Comparison of ENCODE assay signal across 1 cellular context in the genomic region with DNA sequence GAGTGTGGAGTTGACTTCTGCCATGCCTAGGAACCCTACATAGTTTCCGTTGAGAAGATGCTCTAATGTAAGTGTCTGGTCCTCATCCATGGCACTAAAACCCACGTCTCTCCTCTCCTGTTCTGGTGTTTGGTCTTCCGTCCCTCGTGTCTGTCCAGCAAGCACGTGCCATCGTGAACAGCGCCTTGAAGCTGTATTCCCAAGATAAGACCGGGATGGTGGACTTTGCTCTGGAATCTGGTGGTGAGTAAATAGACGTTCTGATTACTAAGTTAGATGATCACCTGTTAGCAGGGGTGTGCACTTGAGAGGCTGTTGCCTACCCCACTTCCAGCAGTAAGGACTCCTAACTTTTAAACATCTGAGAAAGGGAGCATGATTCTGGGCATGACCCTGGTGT.
TF ChIP-seq lines count a peak whose summit lies in the region.

No MANE protein-coding gene starts in this region.

TF ChIP-seq in HepG2, 621 proteins besides CTCF, POLR2A, EP300 and RAD21 (continues in another document):
- TF ChIP-seq, protein P1, sequence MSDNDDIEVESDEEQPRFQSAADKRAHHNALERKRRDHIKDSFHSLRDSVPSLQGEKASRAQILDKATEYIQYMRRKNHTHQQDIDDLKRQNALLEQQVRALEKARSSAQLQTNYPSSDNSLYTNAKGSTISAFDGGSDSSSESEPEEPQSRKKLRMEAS (IDR thresholded peaks at IDR 0.05), result peak; percentile 88
- TF ChIP-seq SRY (CRISPR knock-in tag; IDR thresholded peaks at IDR 0.05), result no peak
- TF ChIP-seq ZNF652 (CRISPR knock-in tag; IDR thresholded peaks at IDR 0.05; ENCODE audit: borderline replicate concordance, low read depth), result no peak
- TF ChIP-seq KAT7 (CRISPR knock-in tag; IDR thresholded peaks at IDR 0.05; ENCODE audit: borderline replicate concordance), result no peak
- no peak for TF ChIP-seq ADNP (CRISPR knock-in tag; IDR thresholded peaks at IDR 0.05)
- no peak for TF ChIP-seq KDM1A (CRISPR knock-in tag; IDR thresholded peaks at IDR 0.05)
- TF ChIP-seq, protein P2, sequence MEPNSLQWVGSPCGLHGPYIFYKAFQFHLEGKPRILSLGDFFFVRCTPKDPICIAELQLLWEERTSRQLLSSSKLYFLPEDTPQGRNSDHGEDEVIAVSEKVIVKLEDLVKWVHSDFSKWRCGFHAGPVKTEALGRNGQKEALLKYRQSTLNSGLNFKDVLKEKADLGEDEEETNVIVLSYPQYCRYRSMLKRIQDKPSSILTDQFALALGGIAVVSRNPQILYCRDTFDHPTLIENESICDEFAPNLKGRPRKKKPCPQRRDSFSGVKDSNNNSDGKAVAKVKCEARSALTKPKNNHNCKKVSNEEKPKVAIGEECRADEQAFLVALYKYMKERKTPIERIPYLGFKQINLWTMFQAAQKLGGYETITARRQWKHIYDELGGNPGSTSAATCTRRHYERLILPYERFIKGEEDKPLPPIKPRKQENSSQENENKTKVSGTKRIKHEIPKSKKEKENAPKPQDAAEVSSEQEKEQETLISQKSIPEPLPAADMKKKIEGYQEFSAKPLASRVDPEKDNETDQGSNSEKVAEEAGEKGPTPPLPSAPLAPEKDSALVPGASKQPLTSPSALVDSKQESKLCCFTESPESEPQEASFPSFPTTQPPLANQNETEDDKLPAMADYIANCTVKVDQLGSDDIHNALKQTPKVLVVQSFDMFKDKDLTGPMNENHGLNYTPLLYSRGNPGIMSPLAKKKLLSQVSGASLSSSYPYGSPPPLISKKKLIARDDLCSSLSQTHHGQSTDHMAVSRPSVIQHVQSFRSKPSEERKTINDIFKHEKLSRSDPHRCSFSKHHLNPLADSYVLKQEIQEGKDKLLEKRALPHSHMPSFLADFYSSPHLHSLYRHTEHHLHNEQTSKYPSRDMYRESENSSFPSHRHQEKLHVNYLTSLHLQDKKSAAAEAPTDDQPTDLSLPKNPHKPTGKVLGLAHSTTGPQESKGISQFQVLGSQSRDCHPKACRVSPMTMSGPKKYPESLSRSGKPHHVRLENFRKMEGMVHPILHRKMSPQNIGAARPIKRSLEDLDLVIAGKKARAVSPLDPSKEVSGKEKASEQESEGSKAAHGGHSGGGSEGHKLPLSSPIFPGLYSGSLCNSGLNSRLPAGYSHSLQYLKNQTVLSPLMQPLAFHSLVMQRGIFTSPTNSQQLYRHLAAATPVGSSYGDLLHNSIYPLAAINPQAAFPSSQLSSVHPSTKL (CRISPR knock-in tag; IDR thresholded peaks at IDR 0.05), result peak; percentile 47; the same call in 1 of the 2 replicates
- TF ChIP-seq, protein P3, sequence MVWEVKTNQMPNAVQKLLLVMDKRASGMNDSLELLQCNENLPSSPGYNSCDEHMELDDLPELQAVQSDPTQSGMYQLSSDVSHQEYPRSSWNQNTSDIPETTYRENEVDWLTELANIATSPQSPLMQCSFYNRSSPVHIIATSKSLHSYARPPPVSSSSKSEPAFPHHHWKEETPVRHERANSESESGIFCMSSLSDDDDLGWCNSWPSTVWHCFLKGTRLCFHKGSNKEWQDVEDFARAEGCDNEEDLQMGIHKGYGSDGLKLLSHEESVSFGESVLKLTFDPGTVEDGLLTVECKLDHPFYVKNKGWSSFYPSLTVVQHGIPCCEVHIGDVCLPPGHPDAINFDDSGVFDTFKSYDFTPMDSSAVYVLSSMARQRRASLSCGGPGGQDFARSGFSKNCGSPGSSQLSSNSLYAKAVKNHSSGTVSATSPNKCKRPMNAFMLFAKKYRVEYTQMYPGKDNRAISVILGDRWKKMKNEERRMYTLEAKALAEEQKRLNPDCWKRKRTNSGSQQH (CRISPR knock-in tag; IDR thresholded peaks at IDR 0.05; ENCODE audit: low read depth), result no peak
- no peak for TF ChIP-seq DNMT3B (CRISPR knock-in tag; conservative IDR thresholded peaks at IDR 0.05)
- TF ChIP-seq PHB2 (IDR thresholded peaks at IDR 0.05; ENCODE audit: partially characterized antibody), result no peak
- TF ChIP-seq RBFOX2 (IDR thresholded peaks at IDR 0.05; ENCODE audit: low read depth, low read length), result no peak
- TF ChIP-seq ZNF331 (CRISPR knock-in tag; IDR thresholded peaks at IDR 0.05), result 0 out of 2 replicates have a peak, but pooled peaks have one; percentile 44
- TF ChIP-seq ZNF446 (CRISPR knock-in tag; IDR thresholded peaks at IDR 0.05), result no peak
- no peak for TF ChIP-seq ZNF780A (CRISPR knock-in tag; IDR thresholded peaks at IDR 0.05)
- no peak for TF ChIP-seq HOXD1 (CRISPR knock-in tag; IDR thresholded peaks at IDR 0.05)
- TF ChIP-seq SCMH1 (CRISPR knock-in tag; IDR thresholded peaks at IDR 0.05; ENCODE audit: borderline replicate concordance), result no peak
- TF ChIP-seq ZMYM4 (CRISPR knock-in tag; IDR thresholded peaks at IDR 0.05), result peak; percentile 17; the same call in 1 of the 2 replicates
- TF ChIP-seq ZNF260 (CRISPR knock-in tag; IDR thresholded peaks at IDR 0.05; ENCODE audit: borderline replicate concordance, low read depth), result no peak
- TF ChIP-seq ZNF225 (CRISPR knock-in tag; IDR thresholded peaks at IDR 0.05), result no peak
- TF ChIP-seq, protein P4, sequence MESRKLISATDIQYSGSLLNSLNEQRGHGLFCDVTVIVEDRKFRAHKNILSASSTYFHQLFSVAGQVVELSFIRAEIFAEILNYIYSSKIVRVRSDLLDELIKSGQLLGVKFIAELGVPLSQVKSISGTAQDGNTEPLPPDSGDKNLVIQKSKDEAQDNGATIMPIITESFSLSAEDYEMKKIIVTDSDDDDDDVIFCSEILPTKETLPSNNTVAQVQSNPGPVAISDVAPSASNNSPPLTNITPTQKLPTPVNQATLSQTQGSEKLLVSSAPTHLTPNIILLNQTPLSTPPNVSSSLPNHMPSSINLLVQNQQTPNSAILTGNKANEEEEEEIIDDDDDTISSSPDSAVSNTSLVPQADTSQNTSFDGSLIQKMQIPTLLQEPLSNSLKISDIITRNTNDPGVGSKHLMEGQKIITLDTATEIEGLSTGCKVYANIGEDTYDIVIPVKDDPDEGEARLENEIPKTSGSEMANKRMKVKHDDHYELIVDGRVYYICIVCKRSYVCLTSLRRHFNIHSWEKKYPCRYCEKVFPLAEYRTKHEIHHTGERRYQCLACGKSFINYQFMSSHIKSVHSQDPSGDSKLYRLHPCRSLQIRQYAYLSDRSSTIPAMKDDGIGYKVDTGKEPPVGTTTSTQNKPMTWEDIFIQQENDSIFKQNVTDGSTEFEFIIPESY (CRISPR knock-in tag; IDR thresholded peaks at IDR 0.05), result peak; percentile 96
- TF ChIP-seq NAIF1 (CRISPR knock-in tag; IDR thresholded peaks at IDR 0.05; ENCODE audit: borderline replicate concordance), result no peak
- TF ChIP-seq, protein P5, sequence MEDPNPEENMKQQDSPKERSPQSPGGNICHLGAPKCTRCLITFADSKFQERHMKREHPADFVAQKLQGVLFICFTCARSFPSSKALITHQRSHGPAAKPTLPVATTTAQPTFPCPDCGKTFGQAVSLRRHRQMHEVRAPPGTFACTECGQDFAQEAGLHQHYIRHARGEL (CRISPR knock-in tag; IDR thresholded peaks at IDR 0.05), result no peak
- peak; percentile 38; the same call in 1 of the 2 replicates for TF ChIP-seq HMG20A (CRISPR knock-in tag; IDR thresholded peaks at IDR 0.05; ENCODE audit: borderline replicate concordance)
- no peak for TF ChIP-seq SOX6 (IDR thresholded peaks at IDR 0.05)
- 0 out of 2 replicates have a peak, but pooled peaks have one; percentile 12 for TF ChIP-seq SOX6 (CRISPR knock-in tag; IDR thresholded peaks at IDR 0.05)
- TF ChIP-seq ZNF598 (CRISPR knock-in tag; IDR thresholded peaks at IDR 0.05; ENCODE audit: borderline replicate concordance), result no peak
- no peak for TF ChIP-seq ZFP36 (IDR thresholded peaks at IDR 0.05; ENCODE audit: borderline replicate concordance, low read depth, low read length, partially characterized antibody)
- TF ChIP-seq TAF15 (IDR thresholded peaks at IDR 0.05; ENCODE audit: low read depth, low read length, poor library complexity, severe bottlenecking), result no peak
- TF ChIP-seq ZKSCAN8 (CRISPR knock-in tag; IDR thresholded peaks at IDR 0.05; ENCODE audit: borderline replicate concordance), result no peak
- TF ChIP-seq ZNF24 (IDR thresholded peaks at IDR 0.05), result no peak
- TF ChIP-seq, protein P6, sequence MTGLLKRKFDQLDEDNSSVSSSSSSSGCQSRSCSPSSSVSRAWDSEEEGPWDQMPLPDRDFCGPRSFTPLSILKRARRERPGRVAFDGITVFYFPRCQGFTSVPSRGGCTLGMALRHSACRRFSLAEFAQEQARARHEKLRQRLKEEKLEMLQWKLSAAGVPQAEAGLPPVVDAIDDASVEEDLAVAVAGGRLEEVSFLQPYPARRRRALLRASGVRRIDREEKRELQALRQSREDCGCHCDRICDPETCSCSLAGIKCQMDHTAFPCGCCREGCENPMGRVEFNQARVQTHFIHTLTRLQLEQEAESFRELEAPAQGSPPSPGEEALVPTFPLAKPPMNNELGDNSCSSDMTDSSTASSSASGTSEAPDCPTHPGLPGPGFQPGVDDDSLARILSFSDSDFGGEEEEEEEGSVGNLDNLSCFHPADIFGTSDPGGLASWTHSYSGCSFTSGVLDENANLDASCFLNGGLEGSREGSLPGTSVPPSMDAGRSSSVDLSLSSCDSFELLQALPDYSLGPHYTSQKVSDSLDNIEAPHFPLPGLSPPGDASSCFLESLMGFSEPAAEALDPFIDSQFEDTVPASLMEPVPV (CRISPR knock-in tag; IDR thresholded peaks at IDR 0.05), result no peak
- no peak for TF ChIP-seq ZNF619 (CRISPR knock-in tag; IDR thresholded peaks at IDR 0.05)
- TF ChIP-seq ERF (CRISPR knock-in tag; IDR thresholded peaks at IDR 0.05), result no peak
- TF ChIP-seq SP5 (CRISPR knock-in tag; IDR thresholded peaks at IDR 0.05; ENCODE audit: borderline replicate concordance, low read depth), result no peak
- TF ChIP-seq TBX3 (IDR thresholded peaks at IDR 0.05; ENCODE audit: borderline replicate concordance), result no peak
- TF ChIP-seq BRD4 (CRISPR knock-in tag; IDR thresholded peaks at IDR 0.05), result no peak
- TF ChIP-seq JARID2 (CRISPR knock-in tag; IDR thresholded peaks at IDR 0.05; ENCODE audit: insufficient replicate concordance), result no peak
- TF ChIP-seq MLLT10 (CRISPR knock-in tag; IDR thresholded peaks at IDR 0.05), result no peak
- no peak for TF ChIP-seq FOXC1 (CRISPR knock-in tag; IDR thresholded peaks at IDR 0.05; ENCODE audit: borderline replicate concordance)
- TF ChIP-seq GFI1 (CRISPR knock-in tag; IDR thresholded peaks at IDR 0.05; ENCODE audit: borderline replicate concordance), result peak; percentile 87
- no peak; the same call in 1 of the 2 replicates for TF ChIP-seq MYC (CRISPR knock-in tag; IDR thresholded peaks at IDR 0.05; ENCODE audit: borderline replicate concordance)
- TF ChIP-seq SETDB1 (CRISPR knock-in tag; IDR thresholded peaks at IDR 0.05; ENCODE audit: borderline replicate concordance), result no peak
- TF ChIP-seq ZKSCAN1 (IDR thresholded peaks at IDR 0.05; ENCODE audit: low read length), result no peak
- TF ChIP-seq, protein P7, sequence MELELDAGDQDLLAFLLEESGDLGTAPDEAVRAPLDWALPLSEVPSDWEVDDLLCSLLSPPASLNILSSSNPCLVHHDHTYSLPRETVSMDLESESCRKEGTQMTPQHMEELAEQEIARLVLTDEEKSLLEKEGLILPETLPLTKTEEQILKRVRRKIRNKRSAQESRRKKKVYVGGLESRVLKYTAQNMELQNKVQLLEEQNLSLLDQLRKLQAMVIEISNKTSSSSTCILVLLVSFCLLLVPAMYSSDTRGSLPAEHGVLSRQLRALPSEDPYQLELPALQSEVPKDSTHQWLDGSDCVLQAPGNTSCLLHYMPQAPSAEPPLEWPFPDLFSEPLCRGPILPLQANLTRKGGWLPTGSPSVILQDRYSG (CRISPR knock-in tag; IDR thresholded peaks at IDR 0.05), result no peak
- no peak for TF ChIP-seq ARID2 (CRISPR knock-in tag; IDR thresholded peaks at IDR 0.05; ENCODE audit: borderline replicate concordance)
- TF ChIP-seq RARA (CRISPR knock-in tag; IDR thresholded peaks at IDR 0.05), result no peak
- TF ChIP-seq, protein P8, sequence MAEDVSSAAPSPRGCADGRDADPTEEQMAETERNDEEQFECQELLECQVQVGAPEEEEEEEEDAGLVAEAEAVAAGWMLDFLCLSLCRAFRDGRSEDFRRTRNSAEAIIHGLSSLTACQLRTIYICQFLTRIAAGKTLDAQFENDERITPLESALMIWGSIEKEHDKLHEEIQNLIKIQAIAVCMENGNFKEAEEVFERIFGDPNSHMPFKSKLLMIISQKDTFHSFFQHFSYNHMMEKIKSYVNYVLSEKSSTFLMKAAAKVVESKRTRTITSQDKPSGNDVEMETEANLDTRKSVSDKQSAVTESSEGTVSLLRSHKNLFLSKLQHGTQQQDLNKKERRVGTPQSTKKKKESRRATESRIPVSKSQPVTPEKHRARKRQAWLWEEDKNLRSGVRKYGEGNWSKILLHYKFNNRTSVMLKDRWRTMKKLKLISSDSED (CRISPR knock-in tag; IDR thresholded peaks at IDR 0.05), result no peak
- TF ChIP-seq KLF6 (CRISPR knock-in tag; IDR thresholded peaks at IDR 0.05), result no peak
- peak; percentile 66 for TF ChIP-seq GATAD2A (CRISPR knock-in tag; IDR thresholded peaks at IDR 0.05)
- TF ChIP-seq NBN (conservative IDR thresholded peaks at IDR 0.05), result no peak
